Comparison of ENCODE assay signal across 1 cellular context in the genomic region with DNA sequence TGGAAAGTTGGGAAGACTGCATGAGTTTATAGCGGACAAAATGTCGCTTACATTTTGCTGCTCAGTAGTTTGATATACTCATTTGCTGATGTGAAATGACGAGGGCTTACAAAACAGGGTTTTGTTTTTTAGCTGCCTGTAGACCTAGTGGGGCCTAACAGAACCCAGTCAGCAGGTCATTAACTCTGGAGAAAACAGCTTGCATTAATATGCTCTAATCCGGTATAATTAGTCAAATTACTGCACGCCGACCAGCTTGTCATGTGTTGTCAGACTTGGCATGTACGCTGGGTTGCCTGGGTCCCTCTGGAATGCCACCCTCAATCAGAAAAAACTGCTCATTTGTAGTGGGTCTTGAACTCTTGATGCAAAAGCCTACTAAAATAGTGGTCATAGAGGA.
TF ChIP-seq lines count a peak whose summit lies in the region.

No MANE protein-coding gene starts in this region.

TF ChIP-seq in GM23338, 12 proteins besides CTCF, POLR2A, EP300 and RAD21 (continued from another document):
- TF ChIP-seq, protein P1, sequence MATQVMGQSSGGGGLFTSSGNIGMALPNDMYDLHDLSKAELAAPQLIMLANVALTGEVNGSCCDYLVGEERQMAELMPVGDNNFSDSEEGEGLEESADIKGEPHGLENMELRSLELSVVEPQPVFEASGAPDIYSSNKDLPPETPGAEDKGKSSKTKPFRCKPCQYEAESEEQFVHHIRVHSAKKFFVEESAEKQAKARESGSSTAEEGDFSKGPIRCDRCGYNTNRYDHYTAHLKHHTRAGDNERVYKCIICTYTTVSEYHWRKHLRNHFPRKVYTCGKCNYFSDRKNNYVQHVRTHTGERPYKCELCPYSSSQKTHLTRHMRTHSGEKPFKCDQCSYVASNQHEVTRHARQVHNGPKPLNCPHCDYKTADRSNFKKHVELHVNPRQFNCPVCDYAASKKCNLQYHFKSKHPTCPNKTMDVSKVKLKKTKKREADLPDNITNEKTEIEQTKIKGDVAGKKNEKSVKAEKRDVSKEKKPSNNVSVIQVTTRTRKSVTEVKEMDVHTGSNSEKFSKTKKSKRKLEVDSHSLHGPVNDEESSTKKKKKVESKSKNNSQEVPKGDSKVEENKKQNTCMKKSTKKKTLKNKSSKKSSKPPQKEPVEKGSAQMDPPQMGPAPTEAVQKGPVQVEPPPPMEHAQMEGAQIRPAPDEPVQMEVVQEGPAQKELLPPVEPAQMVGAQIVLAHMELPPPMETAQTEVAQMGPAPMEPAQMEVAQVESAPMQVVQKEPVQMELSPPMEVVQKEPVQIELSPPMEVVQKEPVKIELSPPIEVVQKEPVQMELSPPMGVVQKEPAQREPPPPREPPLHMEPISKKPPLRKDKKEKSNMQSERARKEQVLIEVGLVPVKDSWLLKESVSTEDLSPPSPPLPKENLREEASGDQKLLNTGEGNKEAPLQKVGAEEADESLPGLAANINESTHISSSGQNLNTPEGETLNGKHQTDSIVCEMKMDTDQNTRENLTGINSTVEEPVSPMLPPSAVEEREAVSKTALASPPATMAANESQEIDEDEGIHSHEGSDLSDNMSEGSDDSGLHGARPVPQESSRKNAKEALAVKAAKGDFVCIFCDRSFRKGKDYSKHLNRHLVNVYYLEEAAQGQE (IDR thresholded peaks at IDR 0.05; ENCODE audit: unreplicated experiment): no peak
- TF ChIP-seq EZH2phosphoT487 (IDR thresholded peaks at IDR 0.05; ENCODE audit: unreplicated experiment) (no peak), ZNF331 (CRISPR knock-in tag; IDR thresholded peaks at IDR 0.05; ENCODE audit: low read depth) (no peak), STAT1 (IDR thresholded peaks at IDR 0.05; ENCODE audit: unreplicated experiment) (no peak), EZH2 (IDR thresholded peaks at IDR 0.05; ENCODE audit: low read depth, unreplicated experiment) (no peak), JUNB (IDR thresholded peaks at IDR 0.05; ENCODE audit: unreplicated experiment) (no peak), ZNF114 (CRISPR knock-in tag; IDR thresholded peaks at IDR 0.05) (no peak)
